8 cellular contexts compared by ENCODE assay signal in the genomic region with DNA sequence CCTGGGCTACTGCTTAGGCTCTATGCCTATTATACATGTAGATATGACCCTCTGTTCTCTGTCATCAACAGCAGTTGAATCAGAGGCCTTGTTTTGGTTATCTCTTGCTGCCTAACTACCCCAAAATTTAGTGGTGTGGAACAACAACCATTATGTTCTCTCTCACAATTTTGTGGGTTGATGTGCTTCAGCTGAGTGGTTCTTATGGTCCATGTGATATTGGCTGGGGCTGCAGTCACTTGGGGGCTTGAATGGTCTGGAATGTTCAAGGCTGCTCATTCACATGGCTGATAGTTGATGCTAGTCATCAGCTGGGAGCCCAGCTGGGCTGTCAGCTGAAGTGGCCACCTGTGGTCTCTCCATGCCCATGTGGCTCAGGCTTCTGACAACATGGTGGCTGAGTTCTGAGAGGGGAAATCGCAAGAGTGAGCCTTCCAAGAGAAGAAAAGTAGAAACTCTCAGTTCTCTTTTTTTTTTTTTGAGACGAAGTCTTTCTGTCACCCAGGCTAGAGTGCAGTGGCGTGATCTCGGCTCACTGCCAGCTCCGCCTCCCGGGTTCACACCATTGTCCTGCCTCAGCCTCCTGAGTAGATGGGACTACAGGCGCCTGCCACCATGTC. TPM values are rescaled to one million over a fixed set of nuclear protein-coding genes. Genes with fewer than 3 reads are reported as not detected.
A peak's percentile ranks its signal among the peaks of the same experiment; 100 is the strongest.
DNase-seq lines count a peak whose midpoint lies in the region; ATAC-seq and TF ChIP-seq lines count a peak whose summit lies in the region.

No MANE protein-coding gene starts in this region.

- H3K27me3 Mint-ChIP-seq in activated B cell treated with CpG ODN at 0.5 μM for 24 hours, result no peaks in the 10 kb centered on the region
- no peaks in the 10 kb centered on the region for H3K27me3 Mint-ChIP-seq in MCF 10A (ENCODE audit: insufficient read depth, unreplicated experiment)

- TF ChIP-seq CTCF in GM12864 (IDR thresholded peaks at IDR 0.05; ENCODE audit: low read depth, low read length, missing control alignments), result no peak
- TF ChIP-seq CTCF in activated B cell treated with CpG ODN at 0.5 μM for 24 hours (IDR thresholded peaks at IDR 0.05), result no peak
- no peak for TF ChIP-seq CTCF in MCF 10A (IDR thresholded peaks at IDR 0.05; ENCODE audit: unreplicated experiment)

- intact Hi-C loops in activated B cell treated with CpG ODN at 0.5 μM for 24 hours (cut with micrococcal nuclease), result loop anchor here (1.0 to 2.0 kb wide), 3 partner anchors 21 to 152 kb away; partner anchors contain the start of genes MCM8, SHLD1 and TRMT6
- intact Hi-C loops in MCF 10A (cut with micrococcal nuclease), result no loop called here

- H3K4me1 ChIP-seq in SJCRH30, result no peaks in the 10 kb centered on the region

- peaks cover 29% of the 10 kb centered on the region for H3K4me1 Mint-ChIP-seq in activated B cell treated with CpG ODN at 0.5 μM for 24 hours
- H3K4me1 Mint-ChIP-seq in MCF 10A (ENCODE audit: insufficient read depth, unreplicated experiment), result no peaks in the 10 kb centered on the region

- H3K9me3 ChIP-seq in SJCRH30 (replicated peaks), result no peaks in the 10 kb centered on the region

- no TSS peak for BruUV-seq in MCF 10A (replicated peaks; lab: Mats Ljungman, UMichigan)

- H3K4me3 Mint-ChIP-seq in activated B cell treated with CpG ODN at 0.5 μM for 24 hours, result peak overlapping the region; percentile 63
- no peak overlapping the region for H3K4me3 Mint-ChIP-seq in MCF 10A (ENCODE audit: unreplicated experiment)

- no peaks in the 10 kb centered on the region for H3K36me3 ChIP-seq in SJCRH30

- H3K36me3 Mint-ChIP-seq in activated B cell treated with CpG ODN at 0.5 μM for 24 hours (ENCODE audit: low read depth), result peaks cover 19% of the 10 kb centered on the region
- no peaks in the 10 kb centered on the region for H3K36me3 Mint-ChIP-seq in MCF 10A (ENCODE audit: insufficient read depth, unreplicated experiment)

- POLR2A ChIA-PET in activated B cell treated with CpG ODN at 0.5 μM for 24 hours (lab: Charles Lee) (interaction anchor here (0.6 to 1.6 kb wide), 12 partner anchors 9 to 238 kb away, joined by 3 to 9 read pairs (median 4); no protein-coding TSS in a partner anchor), MCF 10A (lab: Yijun Ruan, JAX) (interaction anchor here (0.6 kb wide), 1 partner anchor 134 kb away, joined by 4 read pairs; no protein-coding TSS in a partner anchor)

- H3K27me3 ChIP-seq in SJCRH30, result no peaks in the 10 kb centered on the region

- DNase-seq in GM12864 (ENCODE audit: low read depth) (peak; percentile 80), activated B cell treated with CpG ODN at 0.5 μM for 24 hours (peak; percentile 57), MCF 10A (ENCODE audit: unreplicated experiment) (no peak), mucosa of gallbladder (ENCODE audit: low spot score) (no peak), SJCRH30 (no peak)
- no peak for DNase-seq in stimulated activated CD4-positive, alpha-beta T cell treated with anti-CD3 and anti-CD28 coated beads, Interleukin-4, amount 100 ng/mL, for 24 hours

- H3K4me3 ChIP-seq in GM12864 (ENCODE audit: low read depth, low read length), result no peak overlapping the region
- no peak overlapping the region for H3K4me3 ChIP-seq in SJCRH30

- H3K27ac ChIP-seq in SJCRH30, result no peak overlapping the region

- peak; percentile 82 for ATAC-seq in GM19455 (IDR thresholded peaks at IDR 0.05; ENCODE audit: unreplicated experiment)
- ATAC-seq in HG03135 (IDR thresholded peaks at IDR 0.05; ENCODE audit: unreplicated experiment), result peak; percentile 81
- peak; percentile 87 for ATAC-seq in activated B cell treated with CpG ODN at 0.5 μM for 24 hours (ENCODE audit: low read depth)

- H3K27ac Mint-ChIP-seq in activated B cell treated with CpG ODN at 0.5 μM for 24 hours (peak overlapping the region; percentile 100), MCF 10A (ENCODE audit: low read depth, unreplicated experiment) (no peak overlapping the region)

- H3K9me3 Mint-ChIP-seq in activated B cell treated with CpG ODN at 0.5 μM for 24 hours (peaks cover 2% of the 10 kb centered on the region), MCF 10A (ENCODE audit: unreplicated experiment) (no peaks in the 10 kb centered on the region)

- CTCF ChIA-PET in activated B cell treated with CpG ODN at 0.5 μM for 24 hours (lab: Charles Lee), result interaction anchor here (1.5 to 2.3 kb wide), 2 partner anchors 10 to 269 kb away, joined by 6 to 11 read pairs; no protein-coding TSS in a partner anchor
- CTCF ChIA-PET in MCF 10A (lab: Yijun Ruan, JAX), result interaction anchor here (1.1 to 2.9 kb wide), 3 partner anchors 10 to 230 kb away, joined by 4 to 24 read pairs (median 5); no protein-coding TSS in a partner anchor

RNA-seq across cellular contexts. Expression of gene SHLD1, which starts 47.8 kb away (rescaled TPM):
- total RNA-seq in activated B cell treated with CpG ODN at 0.5 μM for 24 hours (11.7 and 15.0 TPM in 2 replicates), MCF 10A (2022) (2.3 and 3.3 TPM in 2 replicates), mucosa of gallbladder (12.1 TPM)
- total RNA-seq in SJCRH30 (2014; rRNA removed; shearing (Covaris generic)), result 8.2 TPM in 2 replicates

Comparison
In these comparisons a context has a peak if more than half of its experiments do, and no peak if none do; other contexts are left out.
1. DNase-seq: peak in GM12864 (single experiment) and activated B cell treated with CpG ODN at 0.5 μM for 24 hours (single experiment); none in MCF 10A (single experiment), mucosa of gallbladder (single experiment), SJCRH30 (0 of 2) and stimulated activated CD4-positive, alpha-beta T cell treated with anti-CD3 and anti-CD28 coated beads, Interleukin-4, amount 100 ng/mL, for 24 hours (single experiment).
2. Peak in every context shown above with its lines, with median percentiles within 50 percentile points of each other: ATAC-seq.